8 cellular contexts compared by ENCODE assay signal in the genomic region with DNA sequence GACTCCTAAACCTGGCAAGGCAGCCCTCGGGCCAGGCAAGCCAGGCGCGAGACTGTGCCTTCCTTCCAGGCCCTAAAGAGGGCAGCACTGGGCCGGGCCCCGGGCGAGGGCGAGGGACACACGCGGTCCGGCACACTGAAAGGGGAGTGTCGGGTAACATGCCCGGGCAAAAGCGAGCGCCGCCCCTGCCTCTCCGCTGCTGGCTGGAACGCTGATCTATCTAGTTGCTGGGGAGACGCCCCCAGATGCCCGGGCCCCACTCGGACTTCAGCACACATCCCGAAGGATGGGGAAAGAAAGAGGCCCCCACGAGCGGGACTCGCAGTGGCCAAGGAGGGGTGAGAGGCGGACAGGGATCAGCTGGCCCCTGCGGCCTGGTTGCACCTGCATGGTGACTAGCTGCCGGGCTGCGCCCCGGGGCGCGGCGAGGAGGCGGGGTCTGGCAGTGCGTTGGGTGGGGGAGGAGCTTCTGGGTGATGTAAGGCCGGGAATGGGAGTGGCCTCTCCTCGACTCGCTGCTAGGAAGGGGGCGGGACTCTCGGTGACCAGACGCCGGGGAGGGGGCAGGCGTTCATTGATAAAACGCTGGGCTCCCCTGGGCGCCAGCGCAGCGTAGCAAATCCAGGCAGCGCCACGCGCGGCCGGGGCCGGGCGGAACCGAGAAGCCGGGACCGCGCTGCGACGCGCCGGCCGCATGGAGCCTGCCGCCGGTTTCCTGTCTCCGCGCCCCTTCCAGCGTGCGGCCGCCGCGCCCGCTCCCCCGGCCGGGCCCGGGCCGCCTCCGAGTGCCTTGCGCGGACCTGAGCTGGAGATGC. TPM values are rescaled to one million over a fixed set of nuclear protein-coding genes. Genes with fewer than 3 reads are reported as not detected.
A peak's percentile ranks its signal among the peaks of the same experiment; 100 is the strongest.
DNase-seq lines count a peak whose midpoint lies in the region; ATAC-seq, FAIRE-seq and TF ChIP-seq lines count a peak whose summit lies in the region.

Gene PLK3 (plus strand): TSS at position 608 of the 815 bp plus-strand sequence. CDS start 87 bp downstream, at position 695.

- peak within 1 kb of the TSS; percentile 89 for H3K9ac ChIP-seq in HepG2 (ENCODE audit: insufficient read depth, low read depth, low read length)

- peak within 1 kb of the TSS; percentile 99 for H3K4me3 Mint-ChIP-seq in CD4-positive, alpha-beta T cell

- CTCF ChIA-PET in CD4-positive, alpha-beta T cell (lab: Charles Lee): interaction anchor here (0.5 to 2.5 kb wide), 18 partner anchors 10 to 869 kb away, joined by 3 to 49 read pairs (median 4); partner anchors contain the start of genes ARMH1, BEST4, BTBD19 and CCDC163
- CTCF ChIA-PET in HepG2 (lab: Yijun Ruan, JAX; ENCODE audit: low intra/inter-chr PET ratio, low total read pairs): interaction anchor here (1.2 to 1.6 kb wide), 2 partner anchors 11 to 36 kb away, joined by 3 to 4 read pairs; no protein-coding TSS in a partner anchor

- 0% methylated on average over 29 of the region's 79 CpGs for WGBS in HepG2 (ENCODE audit: low lambda C conversion rate)

- FAIRE-seq in HepG2 (lab: Jason Lieb, UNC): peak; percentile 80

- peak; percentile 13 to 54; a peak in 1 of 4 replicates for TF ChIP-seq EP300 in HepG2 (IDR thresholded peaks at IDR 0.05; ENCODE audit: low read depth in 2 of 2, low read length in 2 of 2)
- no peak; the same call in 1 of the 2 replicates for TF ChIP-seq EP300 in HepG2 (CRISPR knock-in tag; IDR thresholded peaks at IDR 0.05; ENCODE audit: borderline replicate concordance)

- in situ Hi-C loops in HepG2 (cut with HindIII; ENCODE audit: extremely low pct_ligation_motif_present, low pct_unique_long_range_greater_than_20kb): no loop called here

- 0 out of 2 replicates have a peak, but pooled peaks cover 7% of the 10 kb centered on the region for H4K20me1 ChIP-seq in HepG2 (ENCODE audit: insufficient read depth, low read length)

- peaks cover 17% of the 10 kb centered on the region for H3K79me2 ChIP-seq in HepG2 (ENCODE audit: insufficient read depth, low read length)

- H3K9me3 Mint-ChIP-seq in CD4-positive, alpha-beta T cell: no peaks in the 10 kb centered on the region

- no peaks in the 10 kb centered on the region for H3K9me3 ChIP-seq in CD4-positive, alpha-beta T cell (ENCODE audit: control insufficient read depth, low read length)
- H3K9me3 ChIP-seq in HepG2 (ENCODE audit: low read length): no peaks in the 10 kb centered on the region

- peak in 1 of 2 experiments; percentile 92; a peak in 2 of 4 replicates for TF ChIP-seq POLR2A in HepG2 (IDR thresholded peaks at IDR 0.05; ENCODE audit: insufficient read depth in 1 of 2, low read depth in 2 of 2, low read length in 2 of 2)

- TF ChIP-seq CTCF in CD4-positive, alpha-beta T cell (IDR thresholded peaks at IDR 0.05): peak; percentile 79
- TF ChIP-seq CTCF in HepG2 (CRISPR knock-in tag; IDR thresholded peaks at IDR 0.05): peak; percentile 98

- no peaks in the 10 kb centered on the region for H3K27me3 ChIP-seq in CD4-positive, alpha-beta T cell (ENCODE audit: control insufficient read depth, insufficient read depth, low read length)
- H3K27me3 ChIP-seq in HepG2 (ENCODE audit: control insufficient read depth in 1 of 2, insufficient read depth in 2 of 2, low read length in 2 of 2): no peaks in the 10 kb centered on the region

- H3K4me1 ChIP-seq in HepG2 (ENCODE audit: insufficient read depth, low read length): peaks cover 44% of the 10 kb centered on the region

- POLR2A ChIA-PET in CD4-positive, alpha-beta T cell (lab: Charles Lee): interaction anchor here (0.6 to 16.3 kb wide), 29 partner anchors 10 to 887 kb away, joined by 3 to 599 read pairs (median 7); partner anchors contain the start of genes ARMH1, BEST4, BTBD19 and CCDC163
- POLR2A ChIA-PET in HepG2 (lab: Yijun Ruan, JAX): interaction anchor here (0.7 to 6.7 kb wide), 31 partner anchors 9 to 743 kb away, joined by 3 to 237 read pairs (median 6); partner anchors contain the start of genes BEST4, BTBD19, DYNLT4 and MUTYH

- H3K4me1 Mint-ChIP-seq in CD4-positive, alpha-beta T cell (ENCODE audit: low read depth): peaks cover 39% of the 10 kb centered on the region

- intact Hi-C loops in CD4-positive, alpha-beta T cell (cut with DNase I, micrococcal nuclease): loop anchor here (2.0 to 10.0 kb wide), 8 partner anchors 13 to 785 kb away; partner anchors contain the start of genes NASP (in 2 of the 2), EIF2B3 (in 1 of the 2), HECTD3 (in 1 of the 2) and UROD (in 1 of the 2)
- intact Hi-C loops in HepG2 (cut with micrococcal nuclease; ENCODE audit: unreplicated experiment): no loop called here

- H2AFZ ChIP-seq in HepG2 (ENCODE audit: low read length): no peak within 1 kb of the TSS

- peak; percentile 77 for ATAC-seq in CD4-positive, alpha-beta T cell (ENCODE audit: poor library complexity)
- ATAC-seq in GM19397 (IDR thresholded peaks at IDR 0.05; ENCODE audit: unreplicated experiment) (peak; percentile 82), HG03571 (IDR thresholded peaks at IDR 0.05; ENCODE audit: unreplicated experiment) (peak; percentile 80), HepG2 (peak; percentile 86)

- H3K36me3 Mint-ChIP-seq in CD4-positive, alpha-beta T cell (ENCODE audit: low read depth): peaks cover 51% of the 10 kb centered on the region

- H3K4me2 ChIP-seq in HepG2 (ENCODE audit: low read depth, low read length): peak within 1 kb of the TSS; percentile 97

- H3K4me3 ChIP-seq in HepG2 (replicated peaks in 1 of 3; ENCODE audit: insufficient read depth in 1 of 3, low read depth in 2 of 3, low read length in 3 of 3): peak within 1 kb of the TSS; percentile 69 to 91 (median 90)

- H3K27ac ChIP-seq in CD4-positive, alpha-beta T cell (ENCODE audit: low read depth, low read length): peak within 1 kb of the TSS; percentile 98
- H3K27ac ChIP-seq in HepG2 (ENCODE audit: extremely low read length, insufficient read depth, low read length): peak within 1 kb of the TSS; percentile 94

- peak; percentile 92 for TF ChIP-seq RAD21 in HepG2 (CRISPR knock-in tag; IDR thresholded peaks at IDR 0.05)

- BruUV-seq in HepG2 (replicated peaks; lab: Mats Ljungman, UMichigan): no TSS peak

- DNase-seq in CD4-positive, alpha-beta T cell: peak; percentile 97 to 99 (median 98)
- peak; percentile 99 for DNase-seq in NCI-H774 (lab: John Stamatoyannopoulos, UW)
- DNase-seq in activated CD4-positive, alpha-beta T cell treated with anti-CD3 and anti-CD28 coated beads, Interleukin-2, amount 50 U/mL, for 4 hours: peak; percentile 98
- DNase-seq in dermis blood vessel endothelial cell: peak; percentile 99
- DNase-seq in HepG2 (ENCODE audit: low spot score): peak; percentile 92
- DNase-seq in stimulated activated CD4-positive, alpha-beta T cell treated with anti-CD3 and anti-CD28 coated beads, Interleukin-4, amount 100 ng/mL, for 1 hour: peak; percentile 97

- H3K27me3 Mint-ChIP-seq in CD4-positive, alpha-beta T cell: no peaks in the 10 kb centered on the region

- peak within 1 kb of the TSS; percentile 86 for H3K27ac Mint-ChIP-seq in CD4-positive, alpha-beta T cell

- H3K36me3 ChIP-seq in HepG2 (replicated peaks in 1 of 2; ENCODE audit: control insufficient read depth in 1 of 2, insufficient read depth in 2 of 2, low read length in 2 of 2): peaks cover 6 to 27% of the 10 kb centered on the region in 2 experiments; a peak in 4 of 5 replicates

TF ChIP-seq in HepG2, 621 proteins besides CTCF, POLR2A, EP300 and RAD21 (continues in another document):
- TF ChIP-seq CEBPB (IDR thresholded peaks at IDR 0.05; ENCODE audit: borderline replicate concordance, low read depth, low read length) (peak; percentile 45), ZBTB25 (CRISPR knock-in tag; IDR thresholded peaks at IDR 0.05) (peak; percentile 35; the same call in 1 of the 2 replicates), HDAC6 (IDR thresholded peaks at IDR 0.05; ENCODE audit: low read depth, low read length) (no peak), CREM (IDR thresholded peaks at IDR 0.05) (peak; percentile 54), CREM (CRISPR knock-in tag; IDR thresholded peaks at IDR 0.05) (no peak)

RNA-seq across cellular contexts. Expression of gene PLK3, which starts in this region (rescaled TPM):
- 100 to 1,000 TPM; 794 TPM for total RNA-seq in CD4-positive, alpha-beta T cell
- total RNA-seq in dermis blood vessel endothelial cell (18.8 and 43.1 TPM in 2 replicates), HepG2 (2016; rRNA removed; fragmentation: Illumina TruSeq; extraction: Trizol) (4.5 and 9.8 TPM in 2 replicates)
- total RNA-seq in HepG2 (2016; cell fraction: cytosol; rRNA removed; fragmentation: Illumina TruSeq; extraction: Trizol; ENCODE audit: low read depth): 10.4 and 10.6 TPM in 2 replicates
- 3.0 and 11.4 TPM in 2 replicates for total RNA-seq in HepG2 (2016; cell fraction: insoluble cytoplasmic fraction; rRNA removed; fragmentation: Illumina TruSeq; extraction: Trizol)
- 7.7 and 8.3 TPM in 2 replicates for total RNA-seq in HepG2 (2016; cell fraction: membrane; rRNA removed; fragmentation: Illumina TruSeq; extraction: Trizol)
- total RNA-seq in HepG2 (2016; cell fraction: nucleus; rRNA removed; fragmentation: Illumina TruSeq; extraction: Trizol): 14.5 and 18.3 TPM in 2 replicates
- 16.9 and 23.4 TPM in 2 replicates for polyA plus RNA-seq in HepG2 (2011; rRNA removed)
- 7.7 and 8.3 TPM in 2 replicates for polyA plus RNA-seq in HepG2 (2011; cell fraction: cytosol; rRNA removed)
- polyA plus RNA-seq in HepG2 (2011; cell fraction: nucleus; rRNA removed): 101 and 106 TPM in 2 replicates
- polyA plus RNA-seq in HepG2 (2012): 4.3 and 8.5 TPM in 2 replicates
- 2.2 and 2.4 TPM in 2 replicates for polyA plus RNA-seq in HepG2 (2016; cell fraction: cytosol; fragmentation: Illumina TruSeq; extraction: Trizol; ENCODE audit: low read depth)
- polyA plus RNA-seq in HepG2 (2016; cell fraction: insoluble cytoplasmic fraction; fragmentation: Illumina TruSeq; extraction: Trizol; ENCODE audit: low read depth): 5.2 and 6.6 TPM in 2 replicates
- 3.1 and 3.6 TPM in 2 replicates for polyA plus RNA-seq in HepG2 (2016; cell fraction: membrane; fragmentation: Illumina TruSeq; extraction: Trizol; ENCODE audit: low read depth)
- 41.8 and 43.4 TPM in 2 replicates for polyA plus RNA-seq in HepG2 (2016; cell fraction: nucleus; fragmentation: Illumina TruSeq; extraction: Trizol; ENCODE audit: insufficient read depth, low read depth)
- polyA minus RNA-seq in HepG2 (2011; rRNA and poly(A)+ RNA removed; ENCODE audit: low replicate concordance): 10.1 and 27.4 TPM in 2 replicates
- 5.1 and 11.4 TPM in 2 replicates for polyA minus RNA-seq in HepG2 (2011; cell fraction: cytosol; rRNA and poly(A)+ RNA removed)
- polyA minus RNA-seq in HepG2 (2011; cell fraction: nucleus; rRNA and poly(A)+ RNA removed): 37.5 and 48.6 TPM in 2 replicates

Comparison
In these comparisons a context has a peak if more than half of its experiments do, and no peak if none do; other contexts are left out.
1. Peak in every context shown above with its lines: DNase-seq, ATAC-seq, H3K4me3 ChIP-seq and H3K27ac ChIP-seq.
2. RNA of gene PLK3 (total RNA-seq): 794 TPM in CD4-positive, alpha-beta T cell; 18.8 to 43.1 TPM in dermis blood vessel endothelial cell and 3.0 to 18.3 TPM in HepG2; every median in the first group is over 10 times any median in the second.